ENCODE assay signal across 8 cellular contexts in genomic region chr1:117606608-117607261, GRCh38. TPM values are rescaled to one million over a fixed set of nuclear protein-coding genes. Genes with fewer than 3 reads are reported as not detected.
DNase-seq lines count a peak whose midpoint lies in the region; ATAC-seq and TF ChIP-seq lines count a peak whose summit lies in the region.

No MANE protein-coding gene starts in this region.

- peak overlapping the region; percentile 86 for H3K4me3 Mint-ChIP-seq in activated naive CD4-positive, alpha-beta T cell treated with anti-CD3 and anti-CD28 coated beads for 36 hours

- no peak for TF ChIP-seq CTCF in RWPE1 (conservative IDR thresholded peaks at IDR 0.05; ENCODE audit: low read depth)

- DNase-seq in NCI-H345 (lab: John Stamatoyannopoulos, UW) (peak; percentile 39), NCI-H345 treated with DMSO at 0.1 percent for 48 hours (lab: John Stamatoyannopoulos, UW; ENCODE audit: unreplicated experiment) (no peak), RWPE1 (ENCODE audit: low spot score) (no peak), left cardiac atrium (peak; percentile 37), sciatic nerve (ENCODE audit: low spot score) (peak; percentile 70), caudate nucleus (lab: John Stamatoyannopoulos, UW) (no peak)
- DNase-seq in activated naive CD4-positive, alpha-beta T cell treated with anti-CD3 and anti-CD28 coated beads for 36 hours, result peak; percentile 54

- H3K4me1 Mint-ChIP-seq in activated naive CD4-positive, alpha-beta T cell treated with anti-CD3 and anti-CD28 coated beads for 36 hours (ENCODE audit: low read depth), result peaks cover 22% of the 10 kb centered on the region

- ATAC-seq in left cardiac atrium (peak; percentile 7 to 16), sciatic nerve (peak; percentile 7), HG03565 (IDR thresholded peaks at IDR 0.05; ENCODE audit: unreplicated experiment) (no peak)

- POLR2A ChIA-PET in RWPE1 (lab: Yijun Ruan, JAX; ENCODE audit: low non-redundant PET), result interaction anchor here (0.6 kb wide), 1 partner anchor 175 kb away, joined by 3 read pairs; no protein-coding TSS in a partner anchor

- peak overlapping the region; percentile 70 for H3K27ac Mint-ChIP-seq in activated naive CD4-positive, alpha-beta T cell treated with anti-CD3 and anti-CD28 coated beads for 36 hours

- H3K27me3 Mint-ChIP-seq in activated naive CD4-positive, alpha-beta T cell treated with anti-CD3 and anti-CD28 coated beads for 36 hours (ENCODE audit: low read depth), result peaks cover 2% of the 10 kb centered on the region

- intact Hi-C loops in activated naive CD4-positive, alpha-beta T cell treated with anti-CD3 and anti-CD28 coated beads for 36 hours (cut with micrococcal nuclease), result loop anchor here (1.0 to 10.0 kb wide), 10 partner anchors 9 to 1534 kb away; partner anchors contain the start of genes GDAP2, TTF2, WARS2 and WDR3
- intact Hi-C loops in left cardiac atrium (cut with DNase I) (loop anchor here (5.0 to 10.0 kb wide), 3 partner anchors 71 to 151 kb away; no protein-coding TSS in a partner anchor), sciatic nerve (cut with DNase I) (no loop called here)

- H3K36me3 Mint-ChIP-seq in activated naive CD4-positive, alpha-beta T cell treated with anti-CD3 and anti-CD28 coated beads for 36 hours (ENCODE audit: low read depth), result peaks cover 4% of the 10 kb centered on the region

- CTCF ChIA-PET in RWPE1 (lab: Yijun Ruan, JAX), result interaction anchor here (0.6 to 1.7 kb wide), 2 partner anchors 148 to 205 kb away, joined by 5 to 9 read pairs; no protein-coding TSS in a partner anchor
- CTCF ChIA-PET in activated naive CD4-positive, alpha-beta T cell treated with anti-CD3 and anti-CD28 coated beads for 36 hours (lab: Charles Lee), result interaction anchor here (0.7 to 2.7 kb wide), 12 partner anchors 11 to 151 kb away, joined by 3 to 16 read pairs (median 6); no protein-coding TSS in a partner anchor

- no peaks in the 10 kb centered on the region for H3K9me3 Mint-ChIP-seq in activated naive CD4-positive, alpha-beta T cell treated with anti-CD3 and anti-CD28 coated beads for 36 hours

- H3K27ac ChIP-seq in RWPE1, result peak overlapping the region; percentile 24
- no peak overlapping the region for H3K27ac ChIP-seq in caudate nucleus (ENCODE audit: low read depth, low read length)

RNA-seq across cellular contexts. Expression of gene TENT5C, which starts 0.9 kb away (rescaled TPM):
- 10 to 100 TPM; 10.7 to 11.2 TPM for total RNA-seq in activated naive CD4-positive, alpha-beta T cell treated with anti-CD3 and anti-CD28 coated beads for 36 hours
- total RNA-seq in left cardiac atrium (10 to 100 TPM; 16.3 to 21.6 TPM), sciatic nerve (37.0 TPM)

Comparison
In these comparisons a context has a peak if more than half of its experiments do, and no peak if none do; other contexts are left out.
1. DNase-seq: peak in NCI-H345 (single experiment), activated naive CD4-positive, alpha-beta T cell treated with anti-CD3 and anti-CD28 coated beads for 36 hours (single experiment), left cardiac atrium (single experiment) and sciatic nerve (single experiment); none in NCI-H345 treated with DMSO at 0.1 percent for 48 hours (single experiment), RWPE1 (single experiment) and caudate nucleus (0 of 61).